Comparison of ENCODE assay signal across 27 cellular contexts in the genomic region with DNA sequence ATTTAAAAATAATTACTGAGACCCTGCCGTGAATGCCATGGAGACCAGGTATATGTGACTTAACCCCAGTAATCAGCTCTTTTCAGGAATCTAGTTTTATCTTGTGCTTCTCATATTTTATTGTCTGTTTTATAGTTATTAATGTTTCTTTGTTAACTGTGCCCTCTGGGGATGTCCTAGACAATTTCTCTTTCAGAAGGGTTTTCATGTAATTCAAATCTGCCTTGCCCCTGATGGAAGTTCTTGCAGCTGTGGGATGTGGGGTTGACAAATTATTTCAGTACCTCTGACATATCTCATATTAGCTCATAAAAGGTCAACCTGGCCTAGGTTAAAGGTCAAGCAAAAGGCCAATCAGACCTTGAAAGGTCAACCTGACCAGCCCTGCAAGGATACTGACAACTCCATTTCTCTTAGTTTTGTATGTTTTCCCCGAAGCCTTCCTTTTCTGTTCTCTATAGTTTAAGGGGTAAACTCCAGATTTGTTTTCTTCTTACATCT.
"Had no signal": no experiment of that assay in that cellular context is flagged by ENCODE, and none has a peak within 500 bp of the region (broad histone marks: within the 10 kb centered on the region; RNA-seq: fewer than 3 reads in every experiment).

No MANE protein-coding gene starts in this region.

- H3K27ac Mint-ChIP-seq: activated B cell treated with CpG ODN at 0.5 μM for 24 hours; activated CD4-positive, alpha-beta memory T cell treated with anti-CD3 and anti-CD28 coated beads, Interleukin-2, amount 10 ng/mL, durations not matched to agents 7 days and 5 days; activated naive CD4-positive, alpha-beta T cell treated with anti-CD3 and anti-CD28 coated beads, Interleukin-2, amount 10 ng/mL, durations not matched to agents 7 days and 5 days; activated naive CD4-positive, alpha-beta T cell treated with anti-CD3 and anti-CD28 coated beads, Interleukin-2, amount 50 U/mL, for 72 hours; T-helper 17 cell; T-helper 2 cell treated with Interferon-gamma antibody and Interleukin-4, amounts not matched to agents 5 μg/mL and 100 μg/mL, for 36 hours had no signal

- ATAC-seq: activated CD4-positive, CD25-positive, alpha-beta regulatory T cell treated with anti-CD3 and anti-CD28 coated beads, Interleukin-2, amount 50 U/mL, for 24 hours; activated naive CD4-positive, alpha-beta T cell treated with anti-CD3 and anti-CD28 coated beads, Interleukin-2, amount 50 U/mL, for 72 hours; body of pancreas; foreskin keratinocyte; gastroesophageal sphincter; heart right ventricle; T-helper 17 cell had no signal

- H3K36me3 ChIP-seq: adrenal gland, esophagus muscularis mucosa, gastroesophageal sphincter, heart right ventricle, WERI-Rb-1 had no signal

- H3K4me3 ChIP-seq: adrenal gland, body of pancreas, esophagus muscularis mucosa, gastroesophageal sphincter, heart right ventricle had no signal

- H3K27ac ChIP-seq: adrenal gland, body of pancreas, esophagus muscularis mucosa, foreskin keratinocyte, gastroesophageal sphincter, heart right ventricle, WERI-Rb-1 had no signal

- DNase-seq: activated B cell treated with CpG ODN at 0.5 μM for 24 hours; activated CD4-positive, alpha-beta memory T cell treated with anti-CD3 and anti-CD28 coated beads, Interleukin-2, amount 10 ng/mL, durations not matched to agents 7 days and 5 days; activated CD4-positive, alpha-beta T cell treated with anti-CD3 and anti-CD28 coated beads for 48 hours; activated CD4-positive, alpha-beta T cell treated with anti-CD3 and anti-CD28 coated beads, Interleukin-2, amount 50 U/mL, for 4 hours; activated CD8-positive, alpha-beta memory T cell treated with anti-CD3 and anti-CD28 coated beads for 24 hours; activated gamma-delta T cell; activated naive CD4-positive, alpha-beta T cell; activated naive CD4-positive, alpha-beta T cell treated with anti-CD3 and anti-CD28 coated beads, Interleukin-2, amount 10 ng/mL, durations not matched to agents 7 days and 5 days; activated T-cell treated with anti-CD3 and anti-CD28 coated beads, Interleukin-2, amount 50 U/mL, for 48 hours; adrenal gland; amygdala; aorta; body of pancreas; caudate nucleus; effector memory CD4-positive, alpha-beta T cell; erythroblast; foreskin keratinocyte; heart right ventricle; T-helper 1 cell; T-helper 17 cell; T1000; WERI-Rb-1 had no signal

- H3K4me1 ChIP-seq: adrenal gland, esophagus muscularis mucosa, foreskin keratinocyte, gastroesophageal sphincter, heart right ventricle had no signal

- H3K4me3 Mint-ChIP-seq: activated B cell treated with CpG ODN at 0.5 μM for 24 hours; activated CD4-positive, alpha-beta memory T cell treated with anti-CD3 and anti-CD28 coated beads, Interleukin-2, amount 10 ng/mL, durations not matched to agents 7 days and 5 days; activated naive CD4-positive, alpha-beta T cell treated with anti-CD3 and anti-CD28 coated beads, Interleukin-2, amount 10 ng/mL, durations not matched to agents 7 days and 5 days; T-helper 17 cell; T-helper 2 cell treated with Interferon-gamma antibody and Interleukin-4, amounts not matched to agents 5 μg/mL and 100 μg/mL, for 36 hours had no signal

- H3K4me1 Mint-ChIP-seq: activated B cell treated with CpG ODN at 0.5 μM for 24 hours; activated CD4-positive, alpha-beta memory T cell treated with anti-CD3 and anti-CD28 coated beads, Interleukin-2, amount 10 ng/mL, durations not matched to agents 7 days and 5 days; activated naive CD4-positive, alpha-beta T cell treated with anti-CD3 and anti-CD28 coated beads, Interleukin-2, amount 10 ng/mL, durations not matched to agents 7 days and 5 days; T-helper 17 cell had no signal

- H3K27me3 ChIP-seq: adrenal gland, body of pancreas, esophagus muscularis mucosa, foreskin keratinocyte, gastroesophageal sphincter, heart right ventricle had no signal

- H3K27me3 Mint-ChIP-seq: T-helper 17 cell had no signal
